1 cellular context compared by ENCODE assay signal in the genomic region with DNA sequence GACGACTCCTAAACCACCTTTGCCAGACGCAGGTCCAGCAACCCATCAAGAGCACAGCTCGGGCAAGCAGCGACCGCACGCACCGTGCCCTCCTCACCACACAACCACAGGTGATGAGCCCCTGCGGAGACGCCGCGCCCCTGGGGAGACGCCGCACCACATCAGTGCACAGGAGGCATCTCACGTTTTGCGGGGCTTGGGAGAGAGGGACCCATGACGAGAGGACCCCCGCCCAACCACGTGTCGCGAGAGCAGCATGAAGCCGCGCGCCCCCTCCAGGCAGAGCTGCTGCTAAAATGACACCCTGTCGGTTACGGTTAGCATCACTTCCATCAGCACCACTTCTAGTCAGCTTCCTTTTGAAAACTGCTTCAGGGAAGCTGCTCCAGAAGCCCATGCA.
TF ChIP-seq lines count a peak whose summit lies in the region.

No MANE protein-coding gene starts in this region.

TF ChIP-seq in HepG2, 621 proteins besides CTCF, POLR2A, EP300 and RAD21:
- TF ChIP-seq ZBTB38 (CRISPR knock-in tag; IDR thresholded peaks at IDR 0.05), result peak; percentile 17; the same call in 1 of the 2 replicates
- TF ChIP-seq NFKB2 (CRISPR knock-in tag; IDR thresholded peaks at IDR 0.05; ENCODE audit: borderline replicate concordance), result no peak
